16 cellular contexts compared by ENCODE assay signal in genomic region chr2:14881663-14882327, GRCh38.
A peak's percentile ranks its signal among the peaks of the same experiment; 100 is the strongest.
DNase-seq lines count a peak whose midpoint lies in the region; ATAC-seq and TF ChIP-seq lines count a peak whose summit lies in the region.
"Had no signal": no experiment of that assay in that cellular context is flagged by ENCODE, and none has a peak within 500 bp of the region (broad histone marks: within the 10 kb centered on the region; RNA-seq: fewer than 3 reads in every experiment).

No MANE protein-coding gene starts in this region.

- H3K27me3 ChIP-seq in PC-3 (ENCODE audit: low read length) = no peaks in the 10 kb centered on the region
- H3K27me3 ChIP-seq: BLaER1 treated with 17β-estradiol and CSF1 and Interleukin-3, amounts not matched to agents 10 nM and 100 nM had no signal

- no peaks in the 10 kb centered on the region for H3K4me1 ChIP-seq in PC-3 (ENCODE audit: insufficient read depth, low read length)
- H3K4me1 ChIP-seq: BLaER1 treated with 17β-estradiol and CSF1 and Interleukin-3, amounts not matched to agents 10 nM and 100 nM had no signal

- no peaks in the 10 kb centered on the region for H4K20me1 ChIP-seq in PC-3 (ENCODE audit: low read length)
- H4K20me1 ChIP-seq: BLaER1 treated with 17β-estradiol and CSF1 and Interleukin-3, amounts not matched to agents 10 nM and 100 nM had no signal

- no peaks in the 10 kb centered on the region for H3K27me3 Mint-ChIP-seq in activated naive CD4-positive, alpha-beta T cell treated with anti-CD3 and anti-CD28 coated beads, Interleukin-2, amount 10 ng/mL, durations not matched to agents 7 days and 5 days
- H3K27me3 Mint-ChIP-seq in HFFc6 (ENCODE audit: insufficient read depth) = no peaks in the 10 kb centered on the region
- H3K27me3 Mint-ChIP-seq: B cell had no signal

- no peak overlapping the region for H3K27ac Mint-ChIP-seq in activated naive CD4-positive, alpha-beta T cell treated with anti-CD3 and anti-CD28 coated beads, Interleukin-2, amount 10 ng/mL, durations not matched to agents 7 days and 5 days
- H3K27ac Mint-ChIP-seq in HFFc6 = no peak overlapping the region
- H3K27ac Mint-ChIP-seq: B cell; CD8-positive, alpha-beta T cell had no signal

- intact Hi-C loops in PC-3 (cut with micrococcal nuclease) = no loop called here

- no peak overlapping the region for H3K9ac ChIP-seq in PC-3 (ENCODE audit: low read length)
- H3K9ac ChIP-seq: BLaER1 treated with 17β-estradiol and CSF1 and Interleukin-3, amounts not matched to agents 10 nM and 100 nM; GM23248 had no signal

- no peaks in the 10 kb centered on the region for H3K36me3 ChIP-seq in PC-3 (ENCODE audit: low read depth, low read length)
- H3K36me3 ChIP-seq: BLaER1 treated with 17β-estradiol and CSF1 and Interleukin-3, amounts not matched to agents 10 nM and 100 nM had no signal

- no peaks in the 10 kb centered on the region for H3K36me3 Mint-ChIP-seq in activated naive CD4-positive, alpha-beta T cell treated with anti-CD3 and anti-CD28 coated beads, Interleukin-2, amount 10 ng/mL, durations not matched to agents 7 days and 5 days
- no peaks in the 10 kb centered on the region for H3K36me3 Mint-ChIP-seq in HFFc6 (ENCODE audit: low read depth)
- H3K36me3 Mint-ChIP-seq: CD8-positive, alpha-beta T cell had no signal

- H3K9me2 ChIP-seq in PC-3 (replicated peaks; ENCODE audit: low read length) = no peaks in the 10 kb centered on the region

- H3K9me3 Mint-ChIP-seq in activated naive CD4-positive, alpha-beta T cell treated with anti-CD3 and anti-CD28 coated beads, Interleukin-2, amount 10 ng/mL, durations not matched to agents 7 days and 5 days = no peaks in the 10 kb centered on the region
- peaks cover 20% of the 10 kb centered on the region for H3K9me3 Mint-ChIP-seq in HFFc6
- H3K9me3 Mint-ChIP-seq: CD8-positive, alpha-beta T cell had no signal

- DNase-seq in M059J (ENCODE audit: low read depth) = peak; percentile 5
- DNase-seq in PC-3 = peak; percentile 20
- peak; percentile 1 for DNase-seq in myocyte (ENCODE audit: low read depth)
- DNase-seq in G401 (ENCODE audit: low spot score) = no peak
- no peak for DNase-seq in activated naive CD4-positive, alpha-beta T cell treated with anti-CD3 and anti-CD28 coated beads, Interleukin-2, amount 10 ng/mL, durations not matched to agents 7 days and 5 days
- DNase-seq in RWPE1 (ENCODE audit: low spot score) = no peak
- DNase-seq in HFFc6 = no peak
- DNase-seq: Calu3; CD8-positive, alpha-beta T cell; DMS79 treated with DMSO at 0.1 percent for 48 hours; GM23248; HCEC 1CT; IMR-90 had no signal

- peak; percentile 46 for ATAC-seq in PC-3
- ATAC-seq: CD8-positive, alpha-beta T cell; GM12878 had no signal

- H3K4me3 ChIP-seq in PC-3 (ENCODE audit: low read length) = no peak overlapping the region
- H3K4me3 ChIP-seq: BLaER1 treated with 17β-estradiol and CSF1 and Interleukin-3, amounts not matched to agents 10 nM and 100 nM; GM12878; GM23248 had no signal

- H3K4me1 Mint-ChIP-seq in activated naive CD4-positive, alpha-beta T cell treated with anti-CD3 and anti-CD28 coated beads, Interleukin-2, amount 10 ng/mL, durations not matched to agents 7 days and 5 days = no peaks in the 10 kb centered on the region
- no peaks in the 10 kb centered on the region for H3K4me1 Mint-ChIP-seq in HFFc6 (ENCODE audit: low read depth)
- H3K4me1 Mint-ChIP-seq: B cell had no signal

- H3K27ac ChIP-seq in PC-3 (ENCODE audit: low read length) (no peak overlapping the region), RWPE1 (no peak overlapping the region)
- H3K27ac ChIP-seq: BLaER1 treated with 17β-estradiol and CSF1 and Interleukin-3, amounts not matched to agents 10 nM and 100 nM; GM23248 had no signal

- no TSS peak for BruUV-seq in PC-3 (replicated peaks; lab: Mats Ljungman, UMichigan)

- no peak overlapping the region for H2AFZ ChIP-seq in PC-3 (ENCODE audit: low read length)
- H2AFZ ChIP-seq: GM23248 had no signal

- no peak overlapping the region for H3K4me3 Mint-ChIP-seq in activated naive CD4-positive, alpha-beta T cell treated with anti-CD3 and anti-CD28 coated beads, Interleukin-2, amount 10 ng/mL, durations not matched to agents 7 days and 5 days
- no peak overlapping the region for H3K4me3 Mint-ChIP-seq in HFFc6
- H3K4me3 Mint-ChIP-seq: B cell; CD8-positive, alpha-beta T cell had no signal

- H3F3A ChIP-seq in PC-3 (ENCODE audit: low read length, unreplicated experiment) = no peaks in the 10 kb centered on the region

- no peak for TF ChIP-seq CTCF in PC-3 (conservative IDR thresholded peaks at IDR 0.05; ENCODE audit: low read depth, low read length)
- TF ChIP-seq CTCF in RWPE1 (conservative IDR thresholded peaks at IDR 0.05; ENCODE audit: low read depth) = no peak
- no peak for TF ChIP-seq CTCF in HFFc6 (IDR thresholded peaks at IDR 0.05)

- CTCF ChIA-PET in PC-3 (lab: Charles Lee) (no interaction called here), RWPE1 (lab: Yijun Ruan, JAX) (no interaction called here)
- CTCF ChIA-PET in activated naive CD4-positive, alpha-beta T cell treated with anti-CD3 and anti-CD28 coated beads, Interleukin-2, amount 10 ng/mL, durations not matched to agents 7 days and 5 days (lab: Charles Lee) = no interaction called here

- POLR2A ChIA-PET in PC-3 (lab: Charles Lee; ENCODE audit: unreplicated experiment) = no interaction called here
- POLR2A ChIA-PET in RWPE1 (lab: Yijun Ruan, JAX; ENCODE audit: low non-redundant PET) = no interaction called here

- in situ Hi-C loops in G401 (cut with HindIII; ENCODE audit: low sequenced_read_pairs) = no loop called here

- H3K4me2 ChIP-seq in PC-3 (ENCODE audit: low read length) = no peak overlapping the region
- H3K4me2 ChIP-seq: BLaER1 treated with 17β-estradiol and CSF1 and Interleukin-3, amounts not matched to agents 10 nM and 100 nM had no signal

- no peaks in the 10 kb centered on the region for H3K79me2 ChIP-seq in PC-3 (ENCODE audit: low read length)

- no peaks in the 10 kb centered on the region for H3K9me3 ChIP-seq in PC-3 (ENCODE audit: low read length)
- H3K9me3 ChIP-seq: BLaER1 treated with 17β-estradiol and CSF1 and Interleukin-3, amounts not matched to agents 10 nM and 100 nM had no signal

Comparison
In these comparisons a context has a peak if more than half of its experiments do, and no peak if none do; other contexts are left out.
1. DNase-seq: peak in M059J (single experiment), PC-3 (single experiment) and myocyte (single experiment); none in G401 (single experiment), activated naive CD4-positive, alpha-beta T cell treated with anti-CD3 and anti-CD28 coated beads, Interleukin-2, amount 10 ng/mL, durations not matched to agents 7 days and 5 days (single experiment), RWPE1 (single experiment) and HFFc6 (single experiment).